20 cellular contexts compared by ENCODE assay signal in genomic region chr3:197503652-197504051, GRCh38. TPM values are rescaled to one million over a fixed set of nuclear protein-coding genes. Genes with fewer than 3 reads are reported as not detected.
DNase-seq lines count a peak whose midpoint lies in the region; ATAC-seq and TF ChIP-seq lines count a peak whose summit lies in the region.
"Had no signal": no experiment of that assay in that cellular context is flagged by ENCODE, and none has a peak within 500 bp of the region (broad histone marks: within the 10 kb centered on the region; RNA-seq: fewer than 3 reads in every experiment).

No MANE protein-coding gene starts in this region.

- TF ChIP-seq CTCF in breast epithelium (IDR thresholded peaks at IDR 0.05) = no peak
- no peak for TF ChIP-seq CTCF in WERI-Rb-1 (IDR thresholded peaks at IDR 0.05; ENCODE audit: low read depth, low read length)
- TF ChIP-seq CTCF in Peyer's patch (IDR thresholded peaks at IDR 0.05) = no peak

- no peak overlapping the region for H2BK5ac ChIP-seq in mesenchymal stem cell (ENCODE audit: low read depth, low read length, poor library complexity, severe bottlenecking)

- peak overlapping the region in 1 of 2 experiments; percentile 26 for H3K18ac ChIP-seq in mesenchymal stem cell (ENCODE audit: low read depth in 1 of 2, low read length in 2 of 2)

- H3K4me3 ChIP-seq in breast epithelium = no peak overlapping the region
- H3K4me3 ChIP-seq in WERI-Rb-1 (ENCODE audit: low read depth, low read length) = no peak overlapping the region
- no peak overlapping the region for H3K4me3 ChIP-seq in mesenchymal stem cell (ENCODE audit: insufficient read depth in 1 of 2, low read depth in 1 of 2, low read length in 2 of 2)
- H3K4me3 ChIP-seq in Peyer's patch = no peak overlapping the region
- H3K4me3 ChIP-seq: GM12878, SK-N-MC had no signal

- DNase-seq in T47D (ENCODE audit: low read depth in 1 of 2, low spot score in 1 of 2) (peak; percentile 78 to 91), breast epithelium (ENCODE audit: low spot score in 2 of 2) (no peak), WERI-Rb-1 (peak; percentile 65), mesenchymal stem cell (no peak), Peyer's patch (no peak), SK-N-DZ (ENCODE audit: low spot score) (no peak)
- DNase-seq: DMS 273 treated with DMSO at 0.1 percent for 48 hours, GDM1, GOT3, NCI-H1092, NCI-H146, NCI-H2081, NCI-H226, NCI-H69, OCI-M1 had no signal

- no peaks in the 10 kb centered on the region for H3K4me1 ChIP-seq in breast epithelium
- peaks cover 13% of the 10 kb centered on the region for H3K4me1 ChIP-seq in mesenchymal stem cell (ENCODE audit: control insufficient read depth, insufficient read depth, low read depth, low read length)
- peaks cover 0 to 21% (median 5%) of the 10 kb centered on the region in 4 donors for H3K4me1 ChIP-seq in Peyer's patch

- H3K27me3 ChIP-seq in breast epithelium (no peaks in the 10 kb centered on the region), WERI-Rb-1 (ENCODE audit: insufficient read depth, low read depth, severe bottlenecking) (no peaks in the 10 kb centered on the region), mesenchymal stem cell (ENCODE audit: control insufficient read depth in 1 of 2, insufficient read depth in 1 of 2, low read length in 2 of 2) (peaks cover 0 to 38% of the 10 kb centered on the region in 2 experiments), Peyer's patch (no peaks in the 10 kb centered on the region)

- H3K36me3 ChIP-seq in breast epithelium (no peaks in the 10 kb centered on the region), WERI-Rb-1 (no peaks in the 10 kb centered on the region), mesenchymal stem cell (ENCODE audit: control insufficient read depth in 1 of 2, insufficient read depth in 2 of 2, low read depth in 1 of 2, low read length in 2 of 2) (peaks cover 0 to 7% of the 10 kb centered on the region in 2 experiments), Peyer's patch (no peaks in the 10 kb centered on the region)

- no peak overlapping the region for H3K9ac ChIP-seq in mesenchymal stem cell (ENCODE audit: low read length)

- H3K27ac ChIP-seq in breast epithelium = peak overlapping the region in 1 of 2 donors; percentile 17
- H3K27ac ChIP-seq in WERI-Rb-1 = peak overlapping the region; percentile 94
- H3K27ac ChIP-seq in mesenchymal stem cell (ENCODE audit: low read length, poor library complexity, severe bottlenecking) = no peak overlapping the region
- peak overlapping the region in 2 of 4 donors; percentile 79 to 86 for H3K27ac ChIP-seq in Peyer's patch
- H3K27ac ChIP-seq: SK-N-MC had no signal

- no peak overlapping the region for H2BK12ac ChIP-seq in mesenchymal stem cell (ENCODE audit: low read length in 2 of 2)

- no peak for ATAC-seq in GM18517 (IDR thresholded peaks at IDR 0.05; ENCODE audit: unreplicated experiment)
- ATAC-seq in GM21447 (IDR thresholded peaks at IDR 0.05; ENCODE audit: unreplicated experiment) = no peak
- ATAC-seq: GM12878 had no signal

- 81% methylated on average over 1 of the region's 1 CpG for WGBS in mesenchymal stem cell

- no peak overlapping the region for H3K4ac ChIP-seq in mesenchymal stem cell (ENCODE audit: low read depth in 1 of 2, low read length in 2 of 2)

- intact Hi-C loops in breast epithelium (cut with DNase I; ENCODE audit: low total_unique reads) = loop anchor here (10.0 kb wide), 1 partner anchor 229 kb away; no protein-coding TSS in a partner anchor

- no peak overlapping the region for H4K91ac ChIP-seq in mesenchymal stem cell (ENCODE audit: low read length)

- no peak overlapping the region for H3K4me2 ChIP-seq in mesenchymal stem cell (ENCODE audit: low read length, poor library complexity, severe bottlenecking)

- H2AK5ac ChIP-seq in mesenchymal stem cell (ENCODE audit: low read length, severe bottlenecking) = no peak overlapping the region

- no peak overlapping the region for H3K23ac ChIP-seq in mesenchymal stem cell (ENCODE audit: low read length in 2 of 2)

- no peaks in the 10 kb centered on the region for H3K79me1 ChIP-seq in mesenchymal stem cell (replicated peaks; ENCODE audit: low read length, poor library complexity, severe bottlenecking)

- no peak overlapping the region for H2AFZ ChIP-seq in mesenchymal stem cell (ENCODE audit: low read depth, low read length)

- TF ChIP-seq POLR2A in breast epithelium (IDR thresholded peaks at IDR 0.05) = no peak
- TF ChIP-seq POLR2A in Peyer's patch (IDR thresholded peaks at IDR 0.05) = no peak

- H2BK15ac ChIP-seq in mesenchymal stem cell (ENCODE audit: low read depth, poor library complexity, severe bottlenecking) = no peak overlapping the region

- H4K8ac ChIP-seq in mesenchymal stem cell (ENCODE audit: low read length) = peak overlapping the region; percentile 55

- H3K14ac ChIP-seq in mesenchymal stem cell (ENCODE audit: low read length in 2 of 2) = no peak overlapping the region

- no peaks in the 10 kb centered on the region for H3K9me3 ChIP-seq in breast epithelium
- H3K9me3 ChIP-seq in WERI-Rb-1 (ENCODE audit: severe bottlenecking) = no peaks in the 10 kb centered on the region
- no peaks in the 10 kb centered on the region for H3K9me3 ChIP-seq in mesenchymal stem cell (ENCODE audit: control insufficient read depth, low read length)
- H3K9me3 ChIP-seq in Peyer's patch = no peaks in the 10 kb centered on the region

- in situ Hi-C loops in T47D (cut with HindIII; ENCODE audit: low pct_unique_long_range_greater_than_20kb, low sequenced_read_pairs) = no loop called here

- H2BK120ac ChIP-seq in mesenchymal stem cell (ENCODE audit: low read depth, low read length) = no peak overlapping the region

RNA-seq across cellular contexts. Expression of gene BDH1, which starts 52.1 kb away (rescaled TPM):
- 10 to 100 TPM; 14.6 to 33.1 (median 16.4) TPM for total RNA-seq in breast epithelium
- 2.1 TPM for polyA plus RNA-seq in mesenchymal stem cell (2013, experiment 1 of 2)
- polyA plus RNA-seq in mesenchymal stem cell (2013, experiment 2 of 2) = 2.0 TPM
- 100 to 1,000 TPM; 120 to 269 (median 163) TPM for total RNA-seq in Peyer's patch
- polyA plus RNA-seq in SK-N-DZ (2014; cell fraction: cytosol; rRNA removed) = 36.4 and 40.1 TPM in 2 replicates
- polyA plus RNA-seq in SK-N-DZ (2014; cell fraction: nucleus; rRNA removed) = 57.0 and 76.4 TPM in 2 replicates
- total RNA-seq: A172 had no signal

Comparison
In these comparisons a context has a peak if more than half of its experiments do, and no peak if none do; other contexts are left out.
1. DNase-seq: peak in T47D (2 of 2) and WERI-Rb-1 (single experiment); none in breast epithelium (0 of 2), mesenchymal stem cell (single experiment), Peyer's patch (0 of 3) and SK-N-DZ (single experiment).